Comparison of ENCODE assay signal across 8 cellular contexts in genomic region chr3:113531826-113532697, GRCh38. TPM values are rescaled to one million over a fixed set of nuclear protein-coding genes. Genes with fewer than 3 reads are reported as not detected.
DNase-seq lines count a peak whose midpoint lies in the region; ATAC-seq, FAIRE-seq and TF ChIP-seq lines count a peak whose summit lies in the region.

SIDT1 (plus strand) TSS chr3:113532555; CDS start chr3:113533022, 467 bp downstream.

- DNase-seq in AG20443 (ENCODE audit: low spot score) (peak; percentile 19), NK-92 (lab: John Stamatoyannopoulos, UW; ENCODE audit: unreplicated experiment) (peak; percentile 23), globus pallidus (ENCODE audit: low spot score) (peak; percentile 14), pancreas (peak in 5 of 6 donors; percentile 20 to 68 (median 40)), COLO829 (ENCODE audit: low spot score) (no peak)
- DNase-seq in activated T-helper 1 cell treated with anti-CD3 and anti-CD28 coated beads, Interleukin-2, amount 50 U/mL, for 16 hours (ENCODE audit: low read depth in 1 of 2, low spot score in 1 of 2) = peak; percentile 39 to 40

- 2 to 3% methylated on average over 18 of the region's 18 CpGs for WGBS in pancreas, 2 donors

- TF ChIP-seq CTCF in pancreas (IDR thresholded peaks at IDR 0.05) = no peak

- H3K4me1 ChIP-seq in pancreas = peaks cover 0 to 17% (median 0%) of the 10 kb centered on the region in 3 donors

- in situ Hi-C loops in GM18951 (cut with MboI; ENCODE audit: low sequenced_read_pairs, unreplicated experiment) = no loop called here

- ATAC-seq in HG03159 (IDR thresholded peaks at IDR 0.05; ENCODE audit: unreplicated experiment) (peak; percentile 70), pancreas (peak; percentile 72 to 86 (median 84))

- intact Hi-C loops in pancreas (cut with DNase I) = no loop called here

- H3K27ac ChIP-seq in pancreas = peak within 1 kb of the TSS; percentile 34 to 75 (median 42)

- no peaks in the 10 kb centered on the region for H3K27me3 ChIP-seq in pancreas

- no peaks in the 10 kb centered on the region for H3K9me3 ChIP-seq in pancreas

- peak within 1 kb of the TSS; percentile 54 to 88 (median 74) for H3K4me3 ChIP-seq in pancreas

- peak; percentile 41 for FAIRE-seq in pancreas (lab: Jason Lieb, UNC)

- no peaks in the 10 kb centered on the region for H3K36me3 ChIP-seq in pancreas

- peak; percentile 73 for TF ChIP-seq POLR2A in GM18951 (IDR thresholded peaks at IDR 0.05; ENCODE audit: extremely low read depth, insufficient read depth, insufficient read length)

RNA-seq across cellular contexts. Expression of gene SIDT1, which starts in this region (rescaled TPM):
- 1 to 10 TPM in 3 of 6 donors, under 1 TPM in 3; 0.28 to 2.6 (median 1.0) TPM for total RNA-seq in pancreas
- polyA plus RNA-seq in pancreas = 1 to 10 TPM in 1 of 2 donors, under 1 TPM in 1; 0.42 to 2.0 TPM
